In the genomic region with DNA sequence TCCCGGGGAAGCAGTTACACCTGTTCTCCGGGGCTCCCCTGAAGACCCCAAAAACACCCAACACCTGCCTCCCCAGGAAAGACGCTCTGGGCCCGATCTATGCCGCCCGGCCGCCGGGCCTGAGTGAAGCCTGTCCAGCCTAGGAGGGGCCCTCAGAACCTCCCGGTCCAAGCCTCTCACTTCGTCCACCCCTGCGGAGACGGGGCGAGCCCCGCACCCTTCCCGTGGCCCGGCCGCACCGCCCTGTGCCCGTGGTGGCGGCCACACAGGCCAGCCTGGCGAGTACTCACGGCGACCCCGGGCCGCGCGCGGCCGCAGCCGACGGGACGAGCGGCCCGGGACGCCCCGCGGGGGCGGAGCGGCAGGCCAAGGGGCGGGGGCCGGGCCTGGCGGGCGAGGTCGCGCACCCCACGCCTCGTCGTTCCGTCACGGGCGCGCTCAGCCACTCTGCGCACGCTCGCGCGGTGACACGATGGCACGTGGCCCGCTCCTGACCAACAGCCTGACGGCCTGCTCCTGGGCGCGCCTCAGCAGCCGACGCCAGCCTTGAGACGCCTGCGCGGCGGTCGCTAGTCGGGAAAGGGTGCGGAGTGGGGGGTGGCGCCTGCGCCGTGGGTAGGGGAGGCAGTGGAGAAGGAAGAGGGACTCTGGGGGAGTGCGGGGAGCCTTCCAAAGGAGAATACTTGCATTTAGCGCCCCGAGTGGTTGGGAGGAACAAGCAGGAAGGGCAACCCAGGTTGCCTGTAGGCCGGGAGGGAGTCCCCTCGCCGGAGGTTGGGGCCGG, we compare ENCODE assay signal across 8 cellular contexts. TPM values are rescaled to one million over a fixed set of nuclear protein-coding genes. Genes with fewer than 3 reads are reported as not detected.
DNase-seq lines count a peak whose midpoint lies in the region; ATAC-seq and TF ChIP-seq lines count a peak whose summit lies in the region.

TSS of gene PARP6 (minus strand) at position 342 of the 784 bp plus-strand sequence. CDS start 5,077 bp downstream, outside the sequence.

- ATAC-seq in GM19035 (IDR thresholded peaks at IDR 0.05; ENCODE audit: unreplicated experiment) (peak; percentile 95), HG03354 (IDR thresholded peaks at IDR 0.05; ENCODE audit: poor library complexity, severe bottlenecking, unreplicated experiment) (peak; percentile 95)
- ATAC-seq in activated CD4-positive, alpha-beta T cell treated with anti-CD3 and anti-CD28 coated beads for 36 hours, result peak; percentile 98

- peak within 1 kb of the TSS; percentile 92 for H3K27ac Mint-ChIP-seq in activated CD4-positive, alpha-beta T cell treated with anti-CD3 and anti-CD28 coated beads for 36 hours

- no peaks in the 10 kb centered on the region for H3K9me3 Mint-ChIP-seq in activated CD4-positive, alpha-beta T cell treated with anti-CD3 and anti-CD28 coated beads for 36 hours (ENCODE audit: low read depth)

- H3K4me1 Mint-ChIP-seq in activated CD4-positive, alpha-beta T cell treated with anti-CD3 and anti-CD28 coated beads for 36 hours, result peaks cover 35% of the 10 kb centered on the region

- CTCF ChIA-PET in activated CD4-positive, alpha-beta T cell treated with anti-CD3 and anti-CD28 coated beads for 36 hours (lab: Charles Lee), result interaction anchor here (0.6 to 2.7 kb wide), 7 partner anchors 13 to 190 kb away, joined by 3 to 18 read pairs (median 3); no protein-coding TSS in a partner anchor

- no peaks in the 10 kb centered on the region for H3K27me3 Mint-ChIP-seq in activated CD4-positive, alpha-beta T cell treated with anti-CD3 and anti-CD28 coated beads for 36 hours

- H3K4me3 ChIP-seq in choroid plexus epithelial cell (ENCODE audit: low read depth, low read length), result peak within 1 kb of the TSS; percentile 93

- peak; percentile 74 for TF ChIP-seq CTCF in choroid plexus epithelial cell (conservative IDR thresholded peaks at IDR 0.05; ENCODE audit: low read depth, low read length)

- DNase-seq in AG20443 (ENCODE audit: low spot score), result peak; percentile 100
- peak; percentile 95 for DNase-seq in NCI-H460 (ENCODE audit: extremely low read depth, low read depth)
- DNase-seq in activated CD4-positive, alpha-beta T cell treated with anti-CD3 and anti-CD28 coated beads for 36 hours, result peak; percentile 99
- DNase-seq in choroid plexus epithelial cell (ENCODE audit: low read depth), result peak; percentile 99
- DNase-seq in kidney glomerular epithelial cell (lab: John Stamatoyannopoulos, UW), result peak; percentile 96
- DNase-seq in stimulated activated CD4-positive, alpha-beta T cell treated with anti-CD3 and anti-CD28 coated beads, Interleukin-1b, Interleukin-23, amount 100 ng/mL, for 1 hour (ENCODE audit: low read depth in 2 of 2), result peak; percentile 96 to 98

- peak within 1 kb of the TSS; percentile 80 for H3K4me3 Mint-ChIP-seq in activated CD4-positive, alpha-beta T cell treated with anti-CD3 and anti-CD28 coated beads for 36 hours

- H3K36me3 Mint-ChIP-seq in activated CD4-positive, alpha-beta T cell treated with anti-CD3 and anti-CD28 coated beads for 36 hours (ENCODE audit: low read depth), result peaks cover 16% of the 10 kb centered on the region

- intact Hi-C loops in activated CD4-positive, alpha-beta T cell treated with anti-CD3 and anti-CD28 coated beads for 36 hours (cut with DNase I, micrococcal nuclease), result loop anchor here (1.0 to 10.0 kb wide), 14 partner anchors 41 to 1722 kb away; partner anchors contain the start of genes MYO9A (in 2 of the 2), SENP8 (in 2 of the 2), ADPGK (in 1 of the 2) and ARIH1 (in 1 of the 2)

- POLR2A ChIA-PET in activated CD4-positive, alpha-beta T cell treated with anti-CD3 and anti-CD28 coated beads for 36 hours (lab: Charles Lee), result interaction anchor here (1.0 to 1.1 kb wide), 2 partner anchors 42 to 46 kb away, joined by 4 to 6 read pairs; partner anchors contain the start of gene PKM

RNA-seq across cellular contexts. Expression of gene PARP6, which starts in this region (rescaled TPM):
- total RNA-seq in NCI-H460 (2014; rRNA removed; shearing (Covaris generic)), result 31.4 and 36.9 TPM in 2 replicates
- 132 and 175 TPM in 2 replicates for polyA plus RNA-seq in NCI-H460 (2014; cell fraction: nucleus; rRNA removed)
- total RNA-seq in activated CD4-positive, alpha-beta T cell treated with anti-CD3 and anti-CD28 coated beads for 36 hours, result 10 to 100 TPM; 41.4 to 58.2 TPM

Comparison
In these comparisons a context has a peak if more than half of its experiments do, and no peak if none do; other contexts are left out.
1. Peak in every context shown above with its lines: DNase-seq, ATAC-seq and H3K4me3 ChIP-seq.